In genomic region chr12:127411981-127412380, GRCh38 we compare ENCODE assay signal across 27 cellular contexts.
DNase-seq lines count a peak whose midpoint lies in the region; ATAC-seq, FAIRE-seq and TF ChIP-seq lines count a peak whose summit lies in the region.
"Had no signal": no experiment of that assay in that cellular context is flagged by ENCODE, and none has a peak within 500 bp of the region (broad histone marks: within the 10 kb centered on the region; RNA-seq: fewer than 3 reads in every experiment).

No MANE protein-coding gene starts in this region.

- ATAC-seq in K562 (peak; percentile 32; the same call in 2 of the 3 replicates), left cardiac atrium (no peak), HG03469 (IDR thresholded peaks at IDR 0.05; ENCODE audit: unreplicated experiment) (no peak)
- ATAC-seq: GM12878 had no signal

- H3K4me3 ChIP-seq in K562 = no peak overlapping the region
- peak overlapping the region; percentile 2 for H3K4me3 ChIP-seq in neural cell (ENCODE audit: low read length)
- no peak overlapping the region for H3K4me3 ChIP-seq in testis
- H3K4me3 ChIP-seq: BLaER1, GM12878 had no signal

- H2AFZ ChIP-seq in K562 (ENCODE audit: low read depth, low read length) (peak overlapping the region; percentile 22; the same call in 1 of the 2 replicates), neural cell (ENCODE audit: low read depth, low read length) (no peak overlapping the region)

- intact Hi-C loops in K562 (cut with micrococcal nuclease) = no loop called here
- intact Hi-C loops in testis (cut with DNase I; ENCODE audit: low total_unique reads) = no loop called here
- intact Hi-C loops in left cardiac atrium (cut with DNase I) = no loop called here

- H3K79me2 ChIP-seq in K562 (ENCODE audit: control insufficient read depth, insufficient read depth, low read length) (no peaks in the 10 kb centered on the region), neural cell (replicated peaks; ENCODE audit: insufficient read depth, low read length) (no peaks in the 10 kb centered on the region)

- no peaks in the 10 kb centered on the region for H3K9me1 ChIP-seq in K562 (ENCODE audit: control insufficient read depth, insufficient read depth, low read length)

- TF ChIP-seq RAD21 in K562 (CRISPR knock-in tag; conservative IDR thresholded peaks at IDR 0.05 in 1 of 2, IDR thresholded peaks at IDR 0.05 in 1 of 2) (no peak), neural cell (conservative IDR thresholded peaks at IDR 0.05) (no peak)

- H3K9ac ChIP-seq in K562 (ENCODE audit: insufficient read depth in 1 of 2, low read depth in 2 of 2, low read length in 2 of 2) (no peak overlapping the region), neural cell (ENCODE audit: low read length) (peak overlapping the region; percentile 58)
- H3K9ac ChIP-seq: BLaER1 had no signal

- TF ChIP-seq POLR2A in K562 (conservative IDR thresholded peaks at IDR 0.05) = no peak
- no peak for TF ChIP-seq POLR2A in testis (IDR thresholded peaks at IDR 0.05)

- POLR2A ChIA-PET in K562 (lab: Yijun Ruan, JAX) = no interaction called here

- H3K9me2 ChIP-seq in neural cell (ENCODE audit: insufficient read depth, low read length) = no peaks in the 10 kb centered on the region

- 0% methylated on average over 10 of the region's 11 CpGs for WGBS in K562 (ENCODE audit: insufficient coverage, low coverage, missing lambda C conversion rate)
- WGBS in testis, 2 donors = 82 to 85% methylated on average over 11 of the region's 11 CpGs

- TF ChIP-seq EP300 in K562 (IDR thresholded peaks at IDR 0.05; ENCODE audit: low read length) (no peak), neural cell (conservative IDR thresholded peaks at IDR 0.05; ENCODE audit: poor library complexity, severe bottlenecking) (no peak)

- peaks cover 3% of the 10 kb centered on the region for H3F3A ChIP-seq in neural cell (ENCODE audit: insufficient read depth, low read length, poor library complexity, severe bottlenecking)

- H3K9me3 ChIP-seq in K562 (replicated peaks; ENCODE audit: control insufficient read depth, insufficient read depth, low read depth, low read length) (no peaks in the 10 kb centered on the region), neural cell (ENCODE audit: low read length) (no peaks in the 10 kb centered on the region), testis (no peaks in the 10 kb centered on the region)

- no peaks in the 10 kb centered on the region for H3K36me3 ChIP-seq in K562 (ENCODE audit: control insufficient read depth, insufficient read depth, low read length)
- H3K36me3 ChIP-seq in neural cell (ENCODE audit: insufficient read depth, low read length) = no peaks in the 10 kb centered on the region
- no peaks in the 10 kb centered on the region for H3K36me3 ChIP-seq in testis (ENCODE audit: low read depth, missing control alignments)
- H3K36me3 ChIP-seq: BE2C, BLaER1 had no signal

- no TSS peak for BruUV-seq in K562 (replicated peaks; lab: Mats Ljungman, UMichigan)

- H3K4me2 ChIP-seq in K562 (ENCODE audit: insufficient read depth, low read length) (no peak overlapping the region), neural cell (ENCODE audit: low read length) (no peak overlapping the region)
- H3K4me2 ChIP-seq: BLaER1 had no signal

- no peaks in the 10 kb centered on the region for H3K27me3 ChIP-seq in K562 (ENCODE audit: control insufficient read depth in 2 of 2, insufficient read depth in 2 of 2, low read length in 2 of 2)
- no peaks in the 10 kb centered on the region for H3K27me3 ChIP-seq in neural cell (ENCODE audit: insufficient read depth, low read depth, low read length)
- no peaks in the 10 kb centered on the region for H3K27me3 ChIP-seq in testis
- H3K27me3 ChIP-seq: BE2C, BLaER1 had no signal

- CTCF ChIA-PET in K562 (lab: Yijun Ruan, JAX; ENCODE audit: low intra/inter-chr PET ratio) = no interaction called here

- FAIRE-seq in K562 (lab: Jason Lieb, UNC) = no peak
- FAIRE-seq: A204.1, GM12878, GM12892, GM18507 had no signal

- no peaks in the 10 kb centered on the region for H3K4me1 ChIP-seq in K562 (replicated peaks in 1 of 2; ENCODE audit: control insufficient read depth in 2 of 2, insufficient read depth in 2 of 2, low read length in 2 of 2)
- no peaks in the 10 kb centered on the region for H3K4me1 ChIP-seq in testis
- H3K4me1 ChIP-seq: BE2C, BLaER1 had no signal

- in situ Hi-C loops in K562 (cut with MboI) = no loop called here

- TF ChIP-seq CTCF in K562 (IDR thresholded peaks at IDR 0.05 in 2 of 3, conservative IDR thresholded peaks at IDR 0.05 in 1 of 3; ENCODE audit: insufficient read depth in 2 of 3, low read depth in 1 of 3, low read length in 3 of 3) (no peak), neural cell (IDR thresholded peaks at IDR 0.05; ENCODE audit: poor library complexity, severe bottlenecking) (no peak), testis (IDR thresholded peaks at IDR 0.05) (no peak)

- no peaks in the 10 kb centered on the region for H4K20me1 ChIP-seq in K562 (replicated peaks; ENCODE audit: control insufficient read depth, insufficient read depth, low read length)
- H4K20me1 ChIP-seq in neural cell (ENCODE audit: insufficient read depth) = no peaks in the 10 kb centered on the region
- H4K20me1 ChIP-seq: BLaER1 had no signal

- DNase-seq in RPMI7951 (ENCODE audit: low read depth) (peak; percentile 14), K562 (ENCODE audit: extremely low read depth in 1 of 4, low spot score in 3 of 4) (peak in 1 of 4 experiments; percentile 13), testis (peak; percentile 66), mucosa of gallbladder (ENCODE audit: low spot score) (no peak), cerebellar cortex (ENCODE audit: low spot score) (no peak), left cardiac atrium (no peak)
- DNase-seq: 8988T; ACHN; BE2C; C1 segment of cervical spinal cord; CD4-positive, alpha-beta memory T cell; CD4-positive, CD25-positive, alpha-beta regulatory T cell; CD8-positive, alpha-beta memory T cell; COR-L47; DMS 273 treated with DMSO at 0.1 percent for 48 hours; DMS153; DMS53; DMS79; DND-41; GDM1 had no signal

- H3K27ac ChIP-seq in K562 (ENCODE audit: extremely low read depth, low read depth, low read length) (no peak overlapping the region), neural cell (ENCODE audit: low read length) (peak overlapping the region; percentile 91), testis (no peak overlapping the region)
- H3K27ac ChIP-seq: BLaER1 had no signal

TF ChIP-seq in K562, 482 proteins besides CTCF, POLR2A, EP300 and RAD21 (continues in another document):
- TF ChIP-seq NRF1 (conservative IDR thresholded peaks at IDR 0.05 in 1 of 2, IDR thresholded peaks at IDR 0.05 in 1 of 2) = peak; percentile 72 to 77
- no peak for TF ChIP-seq ZNF766 (CRISPR knock-in tag; conservative IDR thresholded peaks at IDR 0.05)
- TF ChIP-seq ESRRA (IDR thresholded peaks at IDR 0.05; ENCODE audit: borderline replicate concordance, low read depth) = peak; percentile 26; the same call in 1 of the 2 replicates
- no peak for TF ChIP-seq THRA (IDR thresholded peaks at IDR 0.05)
- peak in 1 of 2 experiments; percentile 27 for TF ChIP-seq E2F6 (IDR thresholded peaks at IDR 0.05; ENCODE audit: borderline replicate concordance in 1 of 2, extremely low read depth in 1 of 2, insufficient read depth in 1 of 2, insufficient read length in 1 of 2, low read depth in 1 of 2, low read length in 1 of 2, poor library complexity in 1 of 2, severe bottlenecking in 1 of 2)

TF ChIP-seq in neural cell, 6 proteins besides CTCF, POLR2A, EP300 and RAD21:
- no peak for TF ChIP-seq MXI1 (conservative IDR thresholded peaks at IDR 0.05; ENCODE audit: poor library complexity, severe bottlenecking)
- no peak for TF ChIP-seq SMC3 (conservative IDR thresholded peaks at IDR 0.05; ENCODE audit: poor library complexity)
- TF ChIP-seq TAF1 (IDR thresholded peaks at IDR 0.05; ENCODE audit: low read depth) = no peak
- TF ChIP-seq, protein P1, sequence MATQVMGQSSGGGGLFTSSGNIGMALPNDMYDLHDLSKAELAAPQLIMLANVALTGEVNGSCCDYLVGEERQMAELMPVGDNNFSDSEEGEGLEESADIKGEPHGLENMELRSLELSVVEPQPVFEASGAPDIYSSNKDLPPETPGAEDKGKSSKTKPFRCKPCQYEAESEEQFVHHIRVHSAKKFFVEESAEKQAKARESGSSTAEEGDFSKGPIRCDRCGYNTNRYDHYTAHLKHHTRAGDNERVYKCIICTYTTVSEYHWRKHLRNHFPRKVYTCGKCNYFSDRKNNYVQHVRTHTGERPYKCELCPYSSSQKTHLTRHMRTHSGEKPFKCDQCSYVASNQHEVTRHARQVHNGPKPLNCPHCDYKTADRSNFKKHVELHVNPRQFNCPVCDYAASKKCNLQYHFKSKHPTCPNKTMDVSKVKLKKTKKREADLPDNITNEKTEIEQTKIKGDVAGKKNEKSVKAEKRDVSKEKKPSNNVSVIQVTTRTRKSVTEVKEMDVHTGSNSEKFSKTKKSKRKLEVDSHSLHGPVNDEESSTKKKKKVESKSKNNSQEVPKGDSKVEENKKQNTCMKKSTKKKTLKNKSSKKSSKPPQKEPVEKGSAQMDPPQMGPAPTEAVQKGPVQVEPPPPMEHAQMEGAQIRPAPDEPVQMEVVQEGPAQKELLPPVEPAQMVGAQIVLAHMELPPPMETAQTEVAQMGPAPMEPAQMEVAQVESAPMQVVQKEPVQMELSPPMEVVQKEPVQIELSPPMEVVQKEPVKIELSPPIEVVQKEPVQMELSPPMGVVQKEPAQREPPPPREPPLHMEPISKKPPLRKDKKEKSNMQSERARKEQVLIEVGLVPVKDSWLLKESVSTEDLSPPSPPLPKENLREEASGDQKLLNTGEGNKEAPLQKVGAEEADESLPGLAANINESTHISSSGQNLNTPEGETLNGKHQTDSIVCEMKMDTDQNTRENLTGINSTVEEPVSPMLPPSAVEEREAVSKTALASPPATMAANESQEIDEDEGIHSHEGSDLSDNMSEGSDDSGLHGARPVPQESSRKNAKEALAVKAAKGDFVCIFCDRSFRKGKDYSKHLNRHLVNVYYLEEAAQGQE (IDR thresholded peaks at IDR 0.05; ENCODE audit: borderline replicate concordance) = no peak
TF ChIP-seq in neural cell: peak in this region for 0.

Comparison
In these comparisons a context has a peak if more than half of its experiments do, and no peak if none do; other contexts are left out.
1. DNase-seq: peak in RPMI7951 (single experiment) and testis (single experiment); none in mucosa of gallbladder (single experiment), cerebellar cortex (single experiment) and left cardiac atrium (single experiment).